ENCODE assay signal across 8 cellular contexts in the genomic region with DNA sequence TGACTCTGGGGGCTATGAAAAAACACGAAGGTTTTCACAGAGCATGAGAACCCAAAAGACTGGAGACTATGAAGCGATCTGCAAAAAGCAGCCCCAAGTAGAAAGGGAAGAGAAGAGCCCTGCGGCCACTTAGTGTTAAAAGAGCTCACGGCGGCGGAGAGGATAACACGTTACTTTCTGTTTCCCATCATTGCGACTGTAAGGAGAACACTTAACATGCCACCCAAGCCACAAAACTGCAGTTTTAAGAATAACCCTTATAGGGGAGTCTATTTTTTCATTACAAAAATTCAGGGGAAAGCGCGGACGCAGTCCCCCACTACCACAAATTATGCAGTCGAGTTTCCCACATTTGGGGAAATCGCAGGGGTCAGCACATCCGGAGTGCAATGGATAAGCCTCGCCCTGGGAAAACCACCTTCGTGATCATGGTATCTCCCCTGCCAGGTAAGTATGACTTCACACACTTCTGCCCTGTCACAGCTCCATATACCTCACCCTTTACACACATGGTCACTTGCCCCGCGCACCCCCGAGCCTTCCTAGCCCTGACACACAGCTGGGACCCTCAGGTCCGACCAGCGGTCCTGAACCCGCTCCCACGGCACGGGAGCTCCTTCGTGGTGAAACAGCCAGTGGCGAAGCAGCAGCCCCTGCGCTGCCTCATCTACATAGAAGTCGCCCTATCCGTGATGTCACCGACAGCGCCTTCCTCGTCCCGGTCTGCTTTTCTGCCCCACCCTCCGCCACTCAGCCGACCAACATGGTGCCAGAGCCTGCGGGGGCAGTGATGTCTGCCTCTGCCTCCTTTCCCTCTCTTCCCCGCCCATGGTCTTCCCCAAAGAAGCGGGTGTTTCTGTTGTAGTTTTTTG.
DNase-seq lines count a peak whose midpoint lies in the region; ATAC-seq lines count a peak whose summit lies in the region.
"Not testable (repeated sequence)": the region's sequence is repeated elsewhere in the genome, so short reads cannot be mapped to it uniquely, and the experiment has no call there.

No MANE protein-coding gene starts in this region.

- not testable (repeated sequence) for H3K4me1 Mint-ChIP-seq in activated CD8-positive, alpha-beta T cell treated with anti-CD3 and anti-CD28 coated beads, Interleukin-2, amount 10 ng/mL, durations not matched to agents 7 days and 5 days (ENCODE audit: low read depth); memory B cell

- not testable (repeated sequence) for H3K4me3 ChIP-seq in effector memory CD4-positive, alpha-beta T cell (ENCODE audit: insufficient read depth, low read depth, low read length, poor library complexity, severe bottlenecking)

- POLR2A ChIA-PET in activated CD8-positive, alpha-beta T cell treated with anti-CD3 and anti-CD28 coated beads, Interleukin-2, amount 10 ng/mL, durations not matched to agents 7 days and 5 days (lab: Charles Lee), result interaction anchor here (0.7 to 1.2 kb wide), 4 partner anchors 223 to 959 kb away, joined by 3 to 12 read pairs (median 4); no protein-coding TSS in a partner anchor

- peak overlapping the region; percentile 79 for H3K4me3 Mint-ChIP-seq in activated CD8-positive, alpha-beta T cell treated with anti-CD3 and anti-CD28 coated beads, Interleukin-2, amount 10 ng/mL, durations not matched to agents 7 days and 5 days
- H3K4me3 Mint-ChIP-seq in memory B cell, result peak overlapping the region; percentile 79

- not testable (repeated sequence) for H3K9me3 Mint-ChIP-seq in activated CD8-positive, alpha-beta T cell treated with anti-CD3 and anti-CD28 coated beads, Interleukin-2, amount 10 ng/mL, durations not matched to agents 7 days and 5 days (ENCODE audit: insufficient read depth); memory B cell

- not testable (repeated sequence) for H3K36me3 Mint-ChIP-seq in activated CD8-positive, alpha-beta T cell treated with anti-CD3 and anti-CD28 coated beads, Interleukin-2, amount 10 ng/mL, durations not matched to agents 7 days and 5 days (ENCODE audit: low read depth); memory B cell

- not testable (repeated sequence) for H3K9me3 ChIP-seq in effector memory CD4-positive, alpha-beta T cell (ENCODE audit: control insufficient read depth, low read length)

- not testable (repeated sequence) for H3K4me1 ChIP-seq in effector memory CD4-positive, alpha-beta T cell (ENCODE audit: control insufficient read depth, insufficient read depth, low read length, poor library complexity, severe bottlenecking)

- peak overlapping the region; percentile 77 for H3K27ac ChIP-seq in effector memory CD4-positive, alpha-beta T cell (ENCODE audit: insufficient read depth, low read length, poor library complexity, severe bottlenecking)

- CTCF ChIA-PET in activated CD8-positive, alpha-beta T cell treated with anti-CD3 and anti-CD28 coated beads, Interleukin-2, amount 10 ng/mL, durations not matched to agents 7 days and 5 days (lab: Charles Lee), result not testable (repeated sequence)

- not testable (repeated sequence) for H3K36me3 ChIP-seq in effector memory CD4-positive, alpha-beta T cell (ENCODE audit: control insufficient read depth, insufficient read depth, low read length)

- H3K27me3 Mint-ChIP-seq in activated CD8-positive, alpha-beta T cell treated with anti-CD3 and anti-CD28 coated beads, Interleukin-2, amount 10 ng/mL, durations not matched to agents 7 days and 5 days (ENCODE audit: low read depth); memory B cell: not testable (repeated sequence)

- DNase-seq in COR-L47 (lab: John Stamatoyannopoulos, UW), result peak; percentile 12
- peak; percentile 65 for DNase-seq in NCI-H82 treated with DMSO at 0.1 percent for 48 hours (lab: John Stamatoyannopoulos, UW; ENCODE audit: unreplicated experiment)
- peak; percentile 84 for DNase-seq in activated CD8-positive, alpha-beta T cell treated with anti-CD3 and anti-CD28 coated beads, Interleukin-2, amount 10 ng/mL, durations not matched to agents 7 days and 5 days
- peak; percentile 60 to 70 (median 60) for DNase-seq in effector memory CD4-positive, alpha-beta T cell
- peak; percentile 78 to 83 for DNase-seq in memory B cell (ENCODE audit: low spot score in 2 of 2)
- DNase-seq in stimulated activated CD8-positive, alpha-beta memory T cell treated with anti-CD3 and anti-CD28 coated beads, Interleukin-15, amount 100 ng/mL, for 1 hour (ENCODE audit: low read depth), result peak; percentile 6

- peak; percentile 76 for ATAC-seq in GM21360 (IDR thresholded peaks at IDR 0.05; ENCODE audit: unreplicated experiment)
- ATAC-seq in HG03571 (IDR thresholded peaks at IDR 0.05; ENCODE audit: unreplicated experiment), result peak; percentile 77
- ATAC-seq in activated CD8-positive, alpha-beta T cell treated with anti-CD3 and anti-CD28 coated beads, Interleukin-2, amount 10 ng/mL, durations not matched to agents 7 days and 5 days, result peak; percentile 88
- ATAC-seq in memory B cell (ENCODE audit: low read depth), result peak; percentile 81

- not testable (repeated sequence) for H3K27me3 ChIP-seq in effector memory CD4-positive, alpha-beta T cell (replicated peaks; ENCODE audit: control insufficient read depth, insufficient read depth, low read length, poor library complexity, severe bottlenecking)

- H3K27ac Mint-ChIP-seq in activated CD8-positive, alpha-beta T cell treated with anti-CD3 and anti-CD28 coated beads, Interleukin-2, amount 10 ng/mL, durations not matched to agents 7 days and 5 days, result peak overlapping the region; percentile 98
- H3K27ac Mint-ChIP-seq in memory B cell, result peak overlapping the region; percentile 99

Comparison
In these comparisons a context has a peak if more than half of its experiments do, and no peak if none do; other contexts are left out.
1. DNase-seq: peak in every context shown above with its lines; median percentile 84 in activated CD8-positive, alpha-beta T cell treated with anti-CD3 and anti-CD28 coated beads, Interleukin-2, amount 10 ng/mL, durations not matched to agents 7 days and 5 days; 80 in memory B cell; 65 in NCI-H82 treated with DMSO at 0.1 percent for 48 hours; 60 in effector memory CD4-positive, alpha-beta T cell; 12 in COR-L47; 6 in stimulated activated CD8-positive, alpha-beta memory T cell treated with anti-CD3 and anti-CD28 coated beads, Interleukin-15, amount 100 ng/mL, for 1 hour.